ENCODE assay signal across 9 cellular contexts in genomic region chr13:34589581-34589980, GRCh38.
"Had no signal": no experiment of that assay in that cellular context is flagged by ENCODE, and none has a peak within 500 bp of the region (broad histone marks: within the 10 kb centered on the region; RNA-seq: fewer than 3 reads in every experiment).

No MANE protein-coding gene starts in this region.

- DNase-seq: GM23248, GOT3, H7, H9, HCEC 1CT, HFFc6 had no signal

- H3K9me3 ChIP-seq: HAP-1 had no signal

- H3K27ac ChIP-seq: GM23248 had no signal

- ATAC-seq: GM23338, HCT116 had no signal

- H3K4me1 ChIP-seq: HAP-1 had no signal

- H3K36me3 ChIP-seq: HAP-1 had no signal

- H3K4me3 ChIP-seq: GM23248, GM23338, HAP-1 had no signal
